Comparison of ENCODE assay signal across 8 cellular contexts in genomic region chr15:90035095-90035834, GRCh38. TPM values are rescaled to one million over a fixed set of nuclear protein-coding genes. Genes with fewer than 3 reads are reported as not detected.
DNase-seq lines count a peak whose midpoint lies in the region; ATAC-seq and TF ChIP-seq lines count a peak whose summit lies in the region.

No MANE protein-coding gene starts in this region.

- peaks cover 9% of the 10 kb centered on the region for H3K36me3 Mint-ChIP-seq in activated CD8-positive, alpha-beta memory T cell treated with anti-CD3 and anti-CD28 coated beads, Interleukin-2, amount 10 ng/mL, durations not matched to agents 7 days and 5 days
- H3K36me3 Mint-ChIP-seq in WTC11 (no peaks in the 10 kb centered on the region), glutamatergic neuron (ENCODE audit: unreplicated experiment) (no peaks in the 10 kb centered on the region)

- POLR2A ChIA-PET in WTC11 (lab: Charles Lee) = no interaction called here

- peaks cover 68% of the 10 kb centered on the region for H3K4me1 Mint-ChIP-seq in activated CD8-positive, alpha-beta memory T cell treated with anti-CD3 and anti-CD28 coated beads, Interleukin-2, amount 10 ng/mL, durations not matched to agents 7 days and 5 days
- H3K4me1 Mint-ChIP-seq in WTC11 (peaks cover 64% of the 10 kb centered on the region), glutamatergic neuron (ENCODE audit: low read depth, unreplicated experiment) (peaks cover 53% of the 10 kb centered on the region)

- no peak for ATAC-seq in activated CD8-positive, alpha-beta memory T cell treated with anti-CD3 and anti-CD28 coated beads, Interleukin-2, amount 10 ng/mL, durations not matched to agents 7 days and 5 days
- ATAC-seq in WTC11 (no peak), HG02571 (IDR thresholded peaks at IDR 0.05; ENCODE audit: unreplicated experiment) (no peak)

- H3K9me3 Mint-ChIP-seq in activated CD8-positive, alpha-beta memory T cell treated with anti-CD3 and anti-CD28 coated beads, Interleukin-2, amount 10 ng/mL, durations not matched to agents 7 days and 5 days (ENCODE audit: low read depth) = no peaks in the 10 kb centered on the region
- no peaks in the 10 kb centered on the region for H3K9me3 Mint-ChIP-seq in WTC11
- peaks cover 11% of the 10 kb centered on the region for H3K9me3 Mint-ChIP-seq in glutamatergic neuron (ENCODE audit: unreplicated experiment)

- no peak for DNase-seq in activated CD8-positive, alpha-beta memory T cell treated with anti-CD3 and anti-CD28 coated beads, Interleukin-2, amount 10 ng/mL, durations not matched to agents 7 days and 5 days
- DNase-seq in activated CD8-positive, alpha-beta memory T cell treated with anti-CD3 and anti-CD28 coated beads for 24 hours = no peak
- DNase-seq in WTC11 (ENCODE audit: low spot score) = no peak
- no peak for DNase-seq in glutamatergic neuron
- DNase-seq in pulmonary artery endothelial cell (ENCODE audit: low read depth, low spot score) = peak; percentile 49
- no peak for DNase-seq in OCI-M2 (lab: John Stamatoyannopoulos, UW; ENCODE audit: unreplicated experiment)
- no peak for DNase-seq in activated CD4-positive, alpha-beta T cell treated with anti-CD3 and anti-CD28 coated beads for 1 hour

- CTCF ChIA-PET in activated CD8-positive, alpha-beta memory T cell treated with anti-CD3 and anti-CD28 coated beads, Interleukin-2, amount 10 ng/mL, durations not matched to agents 7 days and 5 days (lab: Charles Lee) = interaction anchor here (0.6 to 1.0 kb wide), 3 partner anchors 33 to 339 kb away, joined by 3 read pairs; no protein-coding TSS in a partner anchor
- CTCF ChIA-PET in WTC11 (lab: Charles Lee) = interaction anchor here (0.7 kb wide), 1 partner anchor 37 kb away, joined by 4 read pairs; no protein-coding TSS in a partner anchor

- H3K27ac Mint-ChIP-seq in activated CD8-positive, alpha-beta memory T cell treated with anti-CD3 and anti-CD28 coated beads, Interleukin-2, amount 10 ng/mL, durations not matched to agents 7 days and 5 days = peak overlapping the region; percentile 79
- H3K27ac Mint-ChIP-seq in WTC11 (peak overlapping the region; percentile 72; the same call in 1 of the 2 replicates), glutamatergic neuron (ENCODE audit: unreplicated experiment) (peak overlapping the region; percentile 94)

- TF ChIP-seq CTCF in WTC11 (IDR thresholded peaks at IDR 0.05) (no peak), glutamatergic neuron (IDR thresholded peaks at IDR 0.05; ENCODE audit: partially characterized antibody, unreplicated experiment) (no peak)

- no peaks in the 10 kb centered on the region for H3K27me3 Mint-ChIP-seq in activated CD8-positive, alpha-beta memory T cell treated with anti-CD3 and anti-CD28 coated beads, Interleukin-2, amount 10 ng/mL, durations not matched to agents 7 days and 5 days
- H3K27me3 Mint-ChIP-seq in WTC11 (ENCODE audit: low read depth) (no peaks in the 10 kb centered on the region), glutamatergic neuron (ENCODE audit: unreplicated experiment) (peaks cover 5% of the 10 kb centered on the region)

- no peak overlapping the region for H3K4me3 Mint-ChIP-seq in activated CD8-positive, alpha-beta memory T cell treated with anti-CD3 and anti-CD28 coated beads, Interleukin-2, amount 10 ng/mL, durations not matched to agents 7 days and 5 days
- H3K4me3 Mint-ChIP-seq in WTC11 (no peak overlapping the region), glutamatergic neuron (ENCODE audit: unreplicated experiment) (peak overlapping the region; percentile 55)

TF ChIP-seq in WTC11, 78 proteins besides CTCF, POLR2A, EP300 and RAD21:
- TF ChIP-seq ATF6 (CRISPR knock-in tag; IDR thresholded peaks at IDR 0.05) = no peak
- no peak for TF ChIP-seq FOXP1 (CRISPR knock-in tag; IDR thresholded peaks at IDR 0.05; ENCODE audit: borderline replicate concordance)
- no peak for TF ChIP-seq TP53 (CRISPR knock-in tag; IDR thresholded peaks at IDR 0.05)
- no peak for TF ChIP-seq NFE2L1 (CRISPR knock-in tag; IDR thresholded peaks at IDR 0.05)

RNA-seq across cellular contexts. Expression of gene ZNF710, which starts 34.1 kb away (rescaled TPM):
- total RNA-seq in activated CD8-positive, alpha-beta memory T cell treated with anti-CD3 and anti-CD28 coated beads, Interleukin-2, amount 10 ng/mL, durations not matched to agents 7 days and 5 days = 10 to 100 TPM; 14.1 to 16.6 TPM
- total RNA-seq in WTC11 (2021) (22.3 to 25.9 TPM (median 24.0 TPM) in 3 replicates), glutamatergic neuron (ENCODE audit: unreplicated experiment) (25.2 TPM), pulmonary artery endothelial cell (14.5 and 16.0 TPM in 2 replicates)
